Comparison of ENCODE assay signal across 11 cellular contexts in genomic region chr2:64939332-64939917, GRCh38.
DNase-seq lines count a peak whose midpoint lies in the region; ATAC-seq and FAIRE-seq lines count a peak whose summit lies in the region.
"Had no signal": no experiment of that assay in that cellular context is flagged by ENCODE, and none has a peak within 500 bp of the region (broad histone marks: within the 10 kb centered on the region; RNA-seq: fewer than 3 reads in every experiment).

No MANE protein-coding gene starts in this region.

- intact Hi-C loops in posterior cingulate gyrus (cut with DNase I), result no loop called here

- H3K9me3 ChIP-seq in mucosa of rectum (ENCODE audit: control insufficient read depth in 2 of 2, low read length in 2 of 2), result no peaks in the 10 kb centered on the region

- peak; percentile 51 for ATAC-seq in GM18520 (IDR thresholded peaks at IDR 0.05; ENCODE audit: unreplicated experiment)
- peak; percentile 42 for ATAC-seq in GM21619 (IDR thresholded peaks at IDR 0.05; ENCODE audit: unreplicated experiment)
- ATAC-seq in HG03565 (IDR thresholded peaks at IDR 0.05; ENCODE audit: unreplicated experiment), result peak; percentile 41

- no peaks in the 10 kb centered on the region for H3K36me3 ChIP-seq in mucosa of rectum (ENCODE audit: control insufficient read depth in 2 of 2, insufficient read depth in 2 of 2, low read length in 2 of 2)

- no peak for FAIRE-seq in RCC 7860 (lab: Jason Lieb, UNC)

- peak overlapping the region in 1 of 2 donors; percentile 9 for H3K4me3 ChIP-seq in mucosa of rectum (ENCODE audit: low read length in 2 of 2)

- H3K4me1 ChIP-seq in mucosa of rectum (ENCODE audit: control insufficient read depth in 2 of 2, insufficient read depth in 2 of 2, low read length in 2 of 2), result peaks cover 0 to 7% of the 10 kb centered on the region in 2 donors

- H3K27ac ChIP-seq in mucosa of rectum (ENCODE audit: low read depth in 2 of 2, low read length in 2 of 2), result peak overlapping the region; percentile 9 to 59

- peak overlapping the region in 1 of 2 donors; percentile 8 for H3K9ac ChIP-seq in mucosa of rectum (ENCODE audit: low read depth in 1 of 2, low read length in 2 of 2)

- no peak for DNase-seq in RCC 7860 (ENCODE audit: low spot score)
- DNase-seq in HuH-7 (ENCODE audit: low spot score), result no peak
- no peak for DNase-seq in posterior cingulate gyrus
- no peak for DNase-seq in retina
- DNase-seq: activated CD4-positive, CD25-positive, alpha-beta regulatory T cell; nephron progenitor cell; stimulated activated CD4-positive, alpha-beta T cell treated with anti-CD3 and anti-CD28 coated beads, Interleukin-4, amount 100 ng/mL, for 24 hours had no signal

- H3K27me3 ChIP-seq in mucosa of rectum (ENCODE audit: control insufficient read depth in 2 of 2, insufficient read depth in 2 of 2, low read length in 2 of 2), result no peaks in the 10 kb centered on the region
